Comparison of ENCODE assay signal across 34 cellular contexts in genomic region chr21:33961061-33961460, GRCh38.
"Had no signal": no experiment of that assay in that cellular context is flagged by ENCODE, and none has a peak within 500 bp of the region (broad histone marks: within the 10 kb centered on the region; RNA-seq: fewer than 3 reads in every experiment).

No MANE protein-coding gene starts in this region.

- DNase-seq: activated B cell treated with CpG ODN at 0.5 μM for 24 hours; activated CD4-positive, alpha-beta memory T cell treated with anti-CD3 and anti-CD28 coated beads for 36 hours; activated CD4-positive, alpha-beta T cell treated with anti-CD3 and anti-CD28 coated beads for 4 hours; activated CD4-positive, alpha-beta T cell treated with anti-CD3 and anti-CD28 coated beads, Interleukin-2, amount 10 ng/mL, durations not matched to agents 24 days and 14 days; activated CD4-positive, alpha-beta T cell treated with anti-CD3 and anti-CD28 coated beads, Interleukin-2, amount 50 U/mL, for 1 hour; activated CD4-positive, alpha-beta T cell treated with anti-CD3 and anti-CD28 coated beads, Interleukin-2, amount 50 U/mL, for 4 hours; activated CD4-positive, CD25-positive, alpha-beta regulatory T cell treated with anti-CD3 and anti-CD28 coated beads, Interleukin-2, amount 50 U/mL, for 72 hours; activated CD8-positive, alpha-beta T cell treated with anti-CD3 and anti-CD28 coated beads for 36 hours; activated effector memory CD4-positive, alpha-beta T cell treated with anti-CD3 and anti-CD28 coated beads, Interleukin-2, amount 50 U/mL, for 16 hours; activated gamma-delta T cell treated with Interleukin-2 at 50 U/mL for 16 hours; activated naive CD4-positive, alpha-beta T cell; activated naive CD4-positive, alpha-beta T cell treated with anti-CD3 and anti-CD28 coated beads for 36 hours; activated naive CD4-positive, alpha-beta T cell treated with anti-CD3 and anti-CD28 coated beads, Interleukin-2, amount 50 U/mL, for 16 hours; activated naive CD8-positive, alpha-beta T cell treated with anti-CD3 and anti-CD28 coated beads for 36 hours; activated T-cell treated with anti-CD3 and anti-CD28 coated beads for 4 hours; activated T-cell treated with anti-CD3 and anti-CD28 coated beads, Interleukin-2, amount 50 U/mL, for 1 hour; activated T-cell treated with anti-CD3 and anti-CD28 coated beads, Interleukin-2, amount 50 U/mL, for 4 hours; activated T-cell treated with anti-CD3 and anti-CD28 coated beads, Interleukin-2, amount 50 U/mL, for 72 hours; adrenal gland; amniotic stem cell; aorta; body of pancreas; brain microvascular endothelial cell; central memory CD4-positive, alpha-beta T cell; SW 1271; T-helper 1 cell; T-helper 2 cell; T-helper 9 cell had no signal

- H3K9me3 ChIP-seq: body of pancreas had no signal

- H3K4me1 ChIP-seq: adrenal gland, body of pancreas, breast epithelium had no signal

- H3K36me3 ChIP-seq: adrenal gland, brain microvascular endothelial cell, breast epithelium had no signal

- H3K27me3 ChIP-seq: adrenal gland, body of pancreas, brain microvascular endothelial cell, breast epithelium had no signal

- FAIRE-seq: astrocyte, TTC549 had no signal

- ATAC-seq: activated CD8-positive, alpha-beta T cell treated with anti-CD3 and anti-CD28 coated beads for 36 hours; activated naive CD4-positive, alpha-beta T cell treated with anti-CD3 and anti-CD28 coated beads, Interleukin-2, amount 50 U/mL, for 72 hours; activated T-cell treated with anti-CD3 and anti-CD28 coated beads, Interleukin-2, amount 50 U/mL, for 4 hours; activated T-cell treated with anti-CD3 and anti-CD28 coated beads, Interleukin-2, amount 50 U/mL, for 72 hours; activated T-helper 17 cell treated with anti-CD3 and anti-CD28 coated beads, Interleukin-2, amount 50 U/mL, for 72 hours; body of pancreas had no signal

- H3K4me3 ChIP-seq: adrenal gland, body of pancreas, breast epithelium had no signal

- H3K27ac ChIP-seq: adrenal gland, body of pancreas, brain microvascular endothelial cell, breast epithelium, VCaP had no signal
